In the genomic region with DNA sequence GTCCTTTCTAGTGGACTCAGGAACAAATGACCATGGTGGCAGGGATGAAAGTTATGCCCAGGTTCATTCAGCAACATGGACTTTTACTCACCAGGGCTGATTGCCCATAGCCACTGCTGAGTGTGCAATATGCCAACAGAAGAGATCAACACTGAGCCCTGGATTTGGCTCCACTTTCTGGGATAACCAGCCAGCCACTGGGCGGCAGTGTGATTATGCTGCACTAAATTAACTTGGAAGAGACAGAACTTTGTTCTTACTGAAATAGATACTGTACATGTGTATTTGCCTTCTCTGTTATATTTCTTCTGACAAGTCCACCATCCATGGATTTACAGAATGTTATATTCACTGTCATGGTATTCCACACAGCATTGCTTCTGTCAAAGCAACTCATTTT, we compare ENCODE assay signal across 9 cellular contexts.
DNase-seq lines count a peak whose midpoint lies in the region; ATAC-seq, FAIRE-seq and TF ChIP-seq lines count a peak whose summit lies in the region.
"Had no signal": no experiment of that assay in that cellular context is flagged by ENCODE, and none has a peak within 500 bp of the region (broad histone marks: within the 10 kb centered on the region; RNA-seq: fewer than 3 reads in every experiment).

No MANE protein-coding gene starts in this region.

- no TSS peak for BruUV-seq in K562 (replicated peaks; lab: Mats Ljungman, UMichigan)

- H3K27me3 ChIP-seq in K562 (ENCODE audit: control insufficient read depth in 2 of 2, insufficient read depth in 2 of 2, low read length in 2 of 2) (no peaks in the 10 kb centered on the region), left lung (no peaks in the 10 kb centered on the region)

- FAIRE-seq in K562 (lab: Jason Lieb, UNC) = no peak

- WGBS in K562 (ENCODE audit: insufficient coverage, low coverage, missing lambda C conversion rate) = 7% methylated on average over 1 of the region's 1 CpG

- H3K4me1 ChIP-seq in K562 (replicated peaks in 1 of 2; ENCODE audit: control insufficient read depth in 2 of 2, insufficient read depth in 2 of 2, low read length in 2 of 2) (no peaks in the 10 kb centered on the region), left lung (no peaks in the 10 kb centered on the region)

- no peaks in the 10 kb centered on the region for H3K79me2 ChIP-seq in K562 (ENCODE audit: control insufficient read depth, insufficient read depth, low read length)

- H3K9me3 ChIP-seq in K562 (replicated peaks; ENCODE audit: control insufficient read depth, insufficient read depth, low read depth, low read length) (no peaks in the 10 kb centered on the region), left lung (no peaks in the 10 kb centered on the region)

- no peaks in the 10 kb centered on the region for H3K9me1 ChIP-seq in K562 (ENCODE audit: control insufficient read depth, insufficient read depth, low read length)

- H3K27ac ChIP-seq in K562 (ENCODE audit: extremely low read depth, low read depth, low read length) (no peak overlapping the region), left lung (no peak overlapping the region)

- in situ Hi-C loops in K562 (cut with MboI) = no loop called here

- TF ChIP-seq EP300 in K562 (IDR thresholded peaks at IDR 0.05; ENCODE audit: low read length) = no peak

- DNase-seq in Ammon's horn (ENCODE audit: low spot score) (peak; percentile 70), HT1080 (ENCODE audit: low read depth) (peak; percentile 62), K562 (ENCODE audit: extremely low read depth in 1 of 4, low spot score in 3 of 4) (peak in 1 of 4 experiments; percentile 6), left lung (no peak), cortex of kidney (lab: John Stamatoyannopoulos, UW) (no peak), T-helper 9 cell (no peak), GDM1 (lab: John Stamatoyannopoulos, UW) (no peak)
- DNase-seq: naive thymus-derived CD8-positive, alpha-beta T cell had no signal

- POLR2A ChIA-PET in K562 (lab: Yijun Ruan, JAX) = no interaction called here

- peak in 1 of 2 experiments; percentile 51; a peak in 3 of 4 replicates for TF ChIP-seq RAD21 in K562 (CRISPR knock-in tag; conservative IDR thresholded peaks at IDR 0.05 in 1 of 2, IDR thresholded peaks at IDR 0.05 in 1 of 2)

- peak; percentile 16 to 39 (median 36); a peak in 3 of 6 replicates for TF ChIP-seq CTCF in K562 (IDR thresholded peaks at IDR 0.05 in 2 of 3, conservative IDR thresholded peaks at IDR 0.05 in 1 of 3; ENCODE audit: insufficient read depth in 2 of 3, low read depth in 1 of 3, low read length in 3 of 3)
- TF ChIP-seq CTCF in left lung (IDR thresholded peaks at IDR 0.05) = peak in 1 of 2 donors; percentile 33

- no peaks in the 10 kb centered on the region for H4K20me1 ChIP-seq in K562 (replicated peaks; ENCODE audit: control insufficient read depth, insufficient read depth, low read length)

- ATAC-seq in K562 (no peak; the same call in 2 of the 3 replicates), left lung (peak; percentile 76), HG03565 (IDR thresholded peaks at IDR 0.05; ENCODE audit: unreplicated experiment) (no peak)
- ATAC-seq: naive thymus-derived CD8-positive, alpha-beta T cell had no signal

- intact Hi-C loops in K562 (cut with micrococcal nuclease) = no loop called here
- intact Hi-C loops in left lung (cut with DNase I) = no loop called here

- H3K4me2 ChIP-seq in K562 (ENCODE audit: insufficient read depth, low read length) = no peak overlapping the region

- H2AFZ ChIP-seq in K562 (ENCODE audit: low read depth, low read length) = no peak overlapping the region

- no peaks in the 10 kb centered on the region for H3K36me3 ChIP-seq in K562 (ENCODE audit: control insufficient read depth, insufficient read depth, low read length)
- no peaks in the 10 kb centered on the region for H3K36me3 ChIP-seq in left lung

- TF ChIP-seq POLR2A in K562 (conservative IDR thresholded peaks at IDR 0.05) = no peak

- H3K4me3 ChIP-seq in K562 (no peak overlapping the region), left lung (no peak overlapping the region)

- CTCF ChIA-PET in K562 (lab: Yijun Ruan, JAX; ENCODE audit: low intra/inter-chr PET ratio) = no interaction called here

- H3K9ac ChIP-seq in K562 (ENCODE audit: insufficient read depth in 1 of 2, low read depth in 2 of 2, low read length in 2 of 2) = no peak overlapping the region

TF ChIP-seq in K562, 482 proteins besides CTCF, POLR2A, EP300 and RAD21:
- no peak for TF ChIP-seq KDM1A (IDR thresholded peaks at IDR 0.05)
- TF ChIP-seq, protein P1, sequence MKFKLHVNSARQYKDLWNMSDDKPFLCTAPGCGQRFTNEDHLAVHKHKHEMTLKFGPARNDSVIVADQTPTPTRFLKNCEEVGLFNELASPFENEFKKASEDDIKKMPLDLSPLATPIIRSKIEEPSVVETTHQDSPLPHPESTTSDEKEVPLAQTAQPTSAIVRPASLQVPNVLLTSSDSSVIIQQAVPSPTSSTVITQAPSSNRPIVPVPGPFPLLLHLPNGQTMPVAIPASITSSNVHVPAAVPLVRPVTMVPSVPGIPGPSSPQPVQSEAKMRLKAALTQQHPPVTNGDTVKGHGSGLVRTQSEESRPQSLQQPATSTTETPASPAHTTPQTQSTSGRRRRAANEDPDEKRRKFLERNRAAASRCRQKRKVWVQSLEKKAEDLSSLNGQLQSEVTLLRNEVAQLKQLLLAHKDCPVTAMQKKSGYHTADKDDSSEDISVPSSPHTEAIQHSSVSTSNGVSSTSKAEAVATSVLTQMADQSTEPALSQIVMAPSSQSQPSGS (CRISPR knock-in tag; IDR thresholded peaks at IDR 0.05) = no peak
- TF ChIP-seq SMAD3 (CRISPR knock-in tag; conservative IDR thresholded peaks at IDR 0.05) = no peak
- TF ChIP-seq IRF2 (CRISPR knock-in tag; IDR thresholded peaks at IDR 0.05) = no peak
- TF ChIP-seq, protein P2, sequence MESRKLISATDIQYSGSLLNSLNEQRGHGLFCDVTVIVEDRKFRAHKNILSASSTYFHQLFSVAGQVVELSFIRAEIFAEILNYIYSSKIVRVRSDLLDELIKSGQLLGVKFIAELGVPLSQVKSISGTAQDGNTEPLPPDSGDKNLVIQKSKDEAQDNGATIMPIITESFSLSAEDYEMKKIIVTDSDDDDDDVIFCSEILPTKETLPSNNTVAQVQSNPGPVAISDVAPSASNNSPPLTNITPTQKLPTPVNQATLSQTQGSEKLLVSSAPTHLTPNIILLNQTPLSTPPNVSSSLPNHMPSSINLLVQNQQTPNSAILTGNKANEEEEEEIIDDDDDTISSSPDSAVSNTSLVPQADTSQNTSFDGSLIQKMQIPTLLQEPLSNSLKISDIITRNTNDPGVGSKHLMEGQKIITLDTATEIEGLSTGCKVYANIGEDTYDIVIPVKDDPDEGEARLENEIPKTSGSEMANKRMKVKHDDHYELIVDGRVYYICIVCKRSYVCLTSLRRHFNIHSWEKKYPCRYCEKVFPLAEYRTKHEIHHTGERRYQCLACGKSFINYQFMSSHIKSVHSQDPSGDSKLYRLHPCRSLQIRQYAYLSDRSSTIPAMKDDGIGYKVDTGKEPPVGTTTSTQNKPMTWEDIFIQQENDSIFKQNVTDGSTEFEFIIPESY (CRISPR knock-in tag; IDR thresholded peaks at IDR 0.05) = no peak
- TF ChIP-seq OTX1 (CRISPR knock-in tag; IDR thresholded peaks at IDR 0.05) = no peak
- TF ChIP-seq HDAC3 (IDR thresholded peaks at IDR 0.05; ENCODE audit: borderline replicate concordance, partially characterized antibody) = no peak

Comparison
In these comparisons a context has a peak if more than half of its experiments do, and no peak if none do; other contexts are left out.
1. DNase-seq: peak in Ammon's horn (single experiment) and HT1080 (single experiment); none in left lung (0 of 2), cortex of kidney (single experiment), T-helper 9 cell (single experiment) and GDM1 (single experiment).